In genomic region chr10:77555591-77556212, GRCh38 we compare ENCODE assay signal across 13 cellular contexts.
A peak's percentile ranks its signal among the peaks of the same experiment; 100 is the strongest.
DNase-seq lines count a peak whose midpoint lies in the region; ATAC-seq, FAIRE-seq and TF ChIP-seq lines count a peak whose summit lies in the region.
"Had no signal": no experiment of that assay in that cellular context is flagged by ENCODE, and none has a peak within 500 bp of the region (broad histone marks: within the 10 kb centered on the region; RNA-seq: fewer than 3 reads in every experiment).

No MANE protein-coding gene starts in this region.

- intact Hi-C loops in thyroid gland (cut with DNase I) (no loop called here), posterior vena cava (cut with DNase I) (no loop called here)

- no peaks in the 10 kb centered on the region for H3K27me3 ChIP-seq in thyroid gland

- TF ChIP-seq POLR2A in thyroid gland (IDR thresholded peaks at IDR 0.05), result no peak
- no peak for TF ChIP-seq POLR2A in GM12892 (IDR thresholded peaks at IDR 0.05; ENCODE audit: low read depth, low read length)

- ATAC-seq in HG03432 (IDR thresholded peaks at IDR 0.05; ENCODE audit: unreplicated experiment), result no peak
- ATAC-seq: effector memory CD8-positive, alpha-beta T cell had no signal

- H3K4me1 ChIP-seq in thyroid gland, result peaks cover 13 to 23% of the 10 kb centered on the region in 2 donors

- H3K4me3 ChIP-seq in coronary artery (no peak overlapping the region), thyroid gland (replicated peaks in 1 of 3) (no peak overlapping the region)

- no peak for FAIRE-seq in GM12892 (lab: Jason Lieb, UNC)

- no peaks in the 10 kb centered on the region for H3K36me3 ChIP-seq in thyroid gland

- DNase-seq in OCI-M1 (lab: John Stamatoyannopoulos, UW) (peak; percentile 79), coronary artery (ENCODE audit: low spot score) (no peak), medulla oblongata (ENCODE audit: extremely low spot score) (peak; percentile 65), thyroid gland (peak; percentile 37 to 58), posterior vena cava (ENCODE audit: low spot score) (no peak), GM12892 (ENCODE audit: insufficient read length) (no peak), AG08396 (ENCODE audit: low spot score) (no peak)
- DNase-seq: activated CD4-positive, alpha-beta T cell treated with anti-CD3 and anti-CD28 coated beads for 4 hours; Calu3; effector memory CD8-positive, alpha-beta T cell; HCEC 1CT; NCI-H524 had no signal

- H3K27ac ChIP-seq in coronary artery (peak overlapping the region; percentile 73 to 92), thyroid gland (peak overlapping the region; percentile 28 to 44 (median 30))

- H3K9me3 ChIP-seq in thyroid gland, result no peaks in the 10 kb centered on the region

- 66 to 73% methylated on average over 4 of the region's 4 CpGs for WGBS in thyroid gland, 2 donors

- no peak for TF ChIP-seq CTCF in coronary artery (IDR thresholded peaks at IDR 0.05)
- no peak for TF ChIP-seq CTCF in thyroid gland (IDR thresholded peaks at IDR 0.05)

Comparison
In these comparisons a context has a peak if more than half of its experiments do, and no peak if none do; other contexts are left out.
1. DNase-seq: peak in OCI-M1 (single experiment), medulla oblongata (single experiment) and thyroid gland (2 of 2); none in coronary artery (single experiment), posterior vena cava (single experiment), GM12892 (single experiment) and AG08396 (single experiment).